ENCODE assay signal across 20 cellular contexts in genomic region chr6:143772662-143773061, GRCh38.
A peak's percentile ranks its signal among the peaks of the same experiment; 100 is the strongest.
DNase-seq lines count a peak whose midpoint lies in the region; ATAC-seq, FAIRE-seq and TF ChIP-seq lines count a peak whose summit lies in the region.
"Had no signal": no experiment of that assay in that cellular context is flagged by ENCODE, and none has a peak within 500 bp of the region (broad histone marks: within the 10 kb centered on the region; RNA-seq: fewer than 3 reads in every experiment).

No MANE protein-coding gene starts in this region.

- H2BK5ac ChIP-seq in H9 (ENCODE audit: insufficient read length, low read length), result no peak overlapping the region

- H3K4me3 ChIP-seq in endothelial cell of umbilical vein (replicated peaks in 1 of 3; ENCODE audit: insufficient read depth in 1 of 3, low read depth in 1 of 3, low read length in 3 of 3) (no peak overlapping the region), rectal smooth muscle tissue (ENCODE audit: low read length) (no peak overlapping the region)
- H3K4me3 ChIP-seq: BLaER1, MG63 had no signal

- no peaks in the 10 kb centered on the region for H3K9me3 ChIP-seq in H9 (ENCODE audit: control insufficient read depth, low read depth, low read length)
- H3K9me3 ChIP-seq in endothelial cell of umbilical vein (replicated peaks; ENCODE audit: control insufficient read depth, insufficient read depth, low read length), result no peaks in the 10 kb centered on the region
- H3K9me3 ChIP-seq: BLaER1, MG63 had no signal

- H3K79me1 ChIP-seq in H9 (ENCODE audit: insufficient read depth, low read depth, low read length, poor library complexity, severe bottlenecking), result no peaks in the 10 kb centered on the region

- H3K27ac ChIP-seq in H9 (ENCODE audit: insufficient read length, low read depth, low read length), result no peak overlapping the region
- H3K27ac ChIP-seq in endothelial cell of umbilical vein (ENCODE audit: insufficient read depth, low read depth, low read length), result no peak overlapping the region
- peak overlapping the region; percentile 22 for H3K27ac ChIP-seq in rectal smooth muscle tissue (ENCODE audit: low read depth, low read length)
- H3K27ac ChIP-seq: BLaER1 had no signal

- H2BK20ac ChIP-seq in H9 (ENCODE audit: low read depth, low read length, poor library complexity, severe bottlenecking), result no peak overlapping the region

- H3K79me2 ChIP-seq in H9 (ENCODE audit: insufficient read depth, low read length), result no peaks in the 10 kb centered on the region
- H3K79me2 ChIP-seq in endothelial cell of umbilical vein (ENCODE audit: control insufficient read depth, insufficient read depth, low read length), result peaks cover 2% of the 10 kb centered on the region

- dilution Hi-C loops in endothelial cell of umbilical vein (cut with MboI; ENCODE audit: extremely low pct_ligation_motif_present, low sequenced_read_pairs), result no loop called here

- no peaks in the 10 kb centered on the region for H3K9me1 ChIP-seq in endothelial cell of umbilical vein (replicated peaks; ENCODE audit: control insufficient read depth, extremely low read depth, insufficient read depth, low read length)

- H3K4me2 ChIP-seq in H9 (ENCODE audit: insufficient read depth, insufficient read length, low read length) (no peak overlapping the region), endothelial cell of umbilical vein (ENCODE audit: insufficient read depth, low read length) (no peak overlapping the region)
- H3K4me2 ChIP-seq: BLaER1 had no signal

- no peak overlapping the region for H2BK15ac ChIP-seq in H9 (ENCODE audit: low read depth, low read length)

- TF ChIP-seq CTCF in H9 (conservative IDR thresholded peaks at IDR 0.05) (no peak), endothelial cell of umbilical vein (IDR thresholded peaks at IDR 0.05; ENCODE audit: extremely low read depth in 1 of 2, insufficient read depth in 1 of 2, low read depth in 1 of 2, low read length in 2 of 2) (no peak)

- H3K18ac ChIP-seq in H9 (ENCODE audit: insufficient read length, low read depth, low read length), result no peak overlapping the region

- POLR2A ChIA-PET in endothelial cell of umbilical vein (lab: Charles Lee), result no interaction called here

- no peaks in the 10 kb centered on the region for H3K23me2 ChIP-seq in H9 (ENCODE audit: insufficient read length, low read depth, low read length, poor library complexity, severe bottlenecking)

- no peak overlapping the region for H3K56ac ChIP-seq in H9 (ENCODE audit: insufficient read length, low read depth, low read length)

- BruUV-seq in endothelial cell of umbilical vein (replicated peaks; lab: Mats Ljungman, UMichigan), result no TSS peak

- CTCF ChIA-PET in endothelial cell of umbilical vein (lab: Charles Lee), result interaction anchor here (0.9 kb wide), 1 partner anchor 9 kb away, joined by 3 read pairs; no protein-coding TSS in a partner anchor

- FAIRE-seq in endothelial cell of umbilical vein (lab: Jason Lieb, UNC) (peak; percentile 12), frontal cortex (lab: Jason Lieb, UNC) (no peak)
- FAIRE-seq: H1, urothelium cell line had no signal

- H3K4ac ChIP-seq in H9 (ENCODE audit: low read depth, low read length), result no peak overlapping the region

- ATAC-seq in HG02678 (IDR thresholded peaks at IDR 0.05; ENCODE audit: unreplicated experiment), result no peak
- ATAC-seq in SK-N-SH treated with all-trans-retinoic acid at 6 μM for 48 hours, result no peak
- ATAC-seq: activated T-cell treated with anti-CD3 and anti-CD28 coated beads, Interleukin-2, amount 50 U/mL, for 4 hours; left lobe of liver; naive thymus-derived CD4-positive, alpha-beta T cell; T-helper 17 cell had no signal

- no peak overlapping the region for H2BK120ac ChIP-seq in H9 (ENCODE audit: low read depth, low read length, poor library complexity, severe bottlenecking)

- H3K4me3 Mint-ChIP-seq in H9, result no peak overlapping the region
- H3K4me3 Mint-ChIP-seq: activated T-cell treated with anti-CD3 and anti-CD28 coated beads, Interleukin-2, amount 50 U/mL, for 4 hours; naive thymus-derived CD4-positive, alpha-beta T cell; T-helper 17 cell had no signal

- H3K9ac ChIP-seq in H9 (ENCODE audit: extremely low read depth, insufficient read length, low read length), result no peak overlapping the region
- H3K9ac ChIP-seq in endothelial cell of umbilical vein (replicated peaks; ENCODE audit: extremely low read depth, insufficient read depth, low read length), result no peak overlapping the region
- no peak overlapping the region for H3K9ac ChIP-seq in rectal smooth muscle tissue (ENCODE audit: low read length)
- H3K9ac ChIP-seq: BLaER1 had no signal

- no peak for TF ChIP-seq POLR2A in endothelial cell of umbilical vein (IDR thresholded peaks at IDR 0.05; ENCODE audit: low read depth, low read length)

- no peak overlapping the region for H2BK12ac ChIP-seq in H9 (ENCODE audit: insufficient read length, low read depth, low read length)

- H3K14ac ChIP-seq in H9 (ENCODE audit: insufficient read depth, low read length), result no peak overlapping the region

- H4K8ac ChIP-seq in H9 (replicated peaks; ENCODE audit: insufficient read length, low read depth, low read length), result no peak overlapping the region

- peaks cover 9 to 12% of the 10 kb centered on the region in 2 experiments for H3K36me3 ChIP-seq in endothelial cell of umbilical vein (ENCODE audit: control insufficient read depth in 2 of 2, extremely low read depth in 1 of 2, insufficient read depth in 2 of 2, low read length in 2 of 2)
- H3K36me3 ChIP-seq in rectal smooth muscle tissue (ENCODE audit: control insufficient read depth, insufficient read depth, low read length), result peaks cover 3% of the 10 kb centered on the region

- H4K20me1 ChIP-seq in H9 (ENCODE audit: control insufficient read depth, insufficient read depth, insufficient read length) (no peaks in the 10 kb centered on the region), endothelial cell of umbilical vein (replicated peaks; ENCODE audit: control insufficient read depth, extremely low read depth, insufficient read depth, low read length) (no peaks in the 10 kb centered on the region)
- H4K20me1 ChIP-seq: BLaER1 had no signal

- no peaks in the 10 kb centered on the region for H3K27me3 Mint-ChIP-seq in H9 (ENCODE audit: low read depth)
- H3K27me3 Mint-ChIP-seq: naive thymus-derived CD4-positive, alpha-beta T cell; T-helper 17 cell had no signal

- no peaks in the 10 kb centered on the region for H3K4me1 ChIP-seq in H9 (ENCODE audit: insufficient read depth, low read length)
- no peaks in the 10 kb centered on the region for H3K4me1 ChIP-seq in endothelial cell of umbilical vein (ENCODE audit: control insufficient read depth, extremely low read depth, insufficient read depth, low read length)
- H3K4me1 ChIP-seq in rectal smooth muscle tissue (ENCODE audit: control insufficient read depth, insufficient read depth, low read length), result peaks cover 20% of the 10 kb centered on the region
- H3K4me1 ChIP-seq: BLaER1 had no signal

- H2AK5ac ChIP-seq in H9 (ENCODE audit: insufficient read length, low read length), result no peak overlapping the region

- no peaks in the 10 kb centered on the region for H3K27me3 ChIP-seq in H9 (ENCODE audit: insufficient read depth, low read length)
- no peaks in the 10 kb centered on the region for H3K27me3 ChIP-seq in endothelial cell of umbilical vein (ENCODE audit: control insufficient read depth in 2 of 2, insufficient read depth in 2 of 2, low read length in 2 of 2)
- no peaks in the 10 kb centered on the region for H3K27me3 ChIP-seq in rectal smooth muscle tissue (ENCODE audit: control insufficient read depth, insufficient read depth, low read length)
- H3K27me3 ChIP-seq: BLaER1, MG63 had no signal

- H4K91ac ChIP-seq in H9 (ENCODE audit: insufficient read length, low read depth, low read length), result no peak overlapping the region

- H3K36me3 Mint-ChIP-seq in H9 (ENCODE audit: insufficient read depth in 1 of 3, low read depth in 3 of 3), result peaks cover under 1 to 71% (median 40%) of the 10 kb centered on the region in 3 experiments; a peak in 6 of 7 replicates

- peak; percentile 29 for DNase-seq in AG20443 (ENCODE audit: low spot score)
- no peak for DNase-seq in H9
- no peak for DNase-seq in endothelial cell of umbilical vein (ENCODE audit: low read depth, low spot score)
- DNase-seq in frontal cortex (ENCODE audit: low spot score in 2 of 2), result no peak
- DNase-seq: activated CD4-positive, alpha-beta T cell treated with anti-CD3 and anti-CD28 coated beads, Interleukin-2, amount 50 U/mL, for 1 hour; activated T-cell treated with anti-CD3 and anti-CD28 coated beads, Interleukin-2, amount 50 U/mL, for 4 hours; amniotic stem cell; erythroblast; MG63; naive thymus-derived CD4-positive, alpha-beta T cell; NCI-H774; stimulated activated CD4-positive, alpha-beta T cell treated with anti-CD3 and anti-CD28 coated beads, Interleukin-2, amount 100 ng/mL, for 24 hours; T-helper 17 cell had no signal

- H4K5ac ChIP-seq in H9 (ENCODE audit: insufficient read length, low read depth, low read length), result no peak overlapping the region

- H2AFZ ChIP-seq in H9 (ENCODE audit: low read length), result no peak overlapping the region
- no peak overlapping the region for H2AFZ ChIP-seq in endothelial cell of umbilical vein (ENCODE audit: low read depth, low read length)

- no peak overlapping the region for H3T11ph ChIP-seq in H9 (ENCODE audit: low read length)

- WGBS in H9 (ENCODE audit: extremely low coverage, insufficient read length, low lambda C conversion rate), result no CpG with 5 or more reads among the region's 6 CpGs

- H3K9me3 Mint-ChIP-seq in H9, result no peaks in the 10 kb centered on the region
- H3K9me3 Mint-ChIP-seq: activated T-cell treated with anti-CD3 and anti-CD28 coated beads, Interleukin-2, amount 50 U/mL, for 4 hours; naive thymus-derived CD4-positive, alpha-beta T cell had no signal

- peaks cover 0 to 3% of the 10 kb centered on the region in 2 experiments; a peak in 1 of 4 replicates for H3K4me1 Mint-ChIP-seq in H9
- H3K4me1 Mint-ChIP-seq: naive thymus-derived CD4-positive, alpha-beta T cell had no signal

- no peak overlapping the region for H3K23ac ChIP-seq in H9 (ENCODE audit: insufficient read length, low read depth, low read length)

- intact Hi-C loops in endothelial cell of umbilical vein (cut with micrococcal nuclease), result no loop called here

- H3K27ac Mint-ChIP-seq in H9, result peak overlapping the region in 2 of 3 experiments; percentile 10 to 71; a peak in 3 of 7 replicates
- H3K27ac Mint-ChIP-seq: naive thymus-derived CD4-positive, alpha-beta T cell; T-helper 17 cell had no signal

TF ChIP-seq in endothelial cell of umbilical vein, 7 proteins besides CTCF, POLR2A, EP300 and RAD21 (continues in another document):
- TF ChIP-seq POLR2AphosphoS5 (IDR thresholded peaks at IDR 0.05; ENCODE audit: insufficient read depth, low read depth, low read length) (no peak), GATA2 (IDR thresholded peaks at IDR 0.05; ENCODE audit: insufficient read depth, insufficient read length, low read depth, low read length) (no peak), EZH2 (IDR thresholded peaks at IDR 0.05; ENCODE audit: borderline replicate concordance, low read depth, low read length, severe bottlenecking) (no peak)
